In genomic region chr1:226108935-226109828, GRCh38 we compare ENCODE assay signal across 8 cellular contexts. TPM values are rescaled to one million over a fixed set of nuclear protein-coding genes. Genes with fewer than 3 reads are reported as not detected.
A peak's percentile ranks its signal among the peaks of the same experiment; 100 is the strongest.
DNase-seq lines count a peak whose midpoint lies in the region; ATAC-seq and TF ChIP-seq lines count a peak whose summit lies in the region.

No MANE protein-coding gene starts in this region.

- ATAC-seq in HG03095 (IDR thresholded peaks at IDR 0.05; ENCODE audit: unreplicated experiment), result peak; percentile 6
- ATAC-seq in GM21367 (IDR thresholded peaks at IDR 0.05; ENCODE audit: unreplicated experiment), result no peak

- POLR2A ChIA-PET in Caco-2 (lab: Charles Lee), result interaction anchor here (0.6 to 1.1 kb wide), 2 partner anchors 47 to 562 kb away, joined by 3 to 4 read pairs; partner anchors contain the start of gene H3-3A

- H3K9ac ChIP-seq in stomach smooth muscle (ENCODE audit: low read length in 2 of 2), result peak overlapping the region; percentile 80 to 93

- TF ChIP-seq CTCF in Caco-2 (IDR thresholded peaks at IDR 0.05; ENCODE audit: insufficient read depth in 1 of 2, low read depth in 1 of 2, low read length in 1 of 2, severe bottlenecking in 1 of 2, unreplicated experiment in 1 of 2), result no peak

- H3K36me3 Mint-ChIP-seq in Caco-2 (ENCODE audit: insufficient read depth, unreplicated experiment) (no peaks in the 10 kb centered on the region), immature natural killer cell (no peaks in the 10 kb centered on the region)

- H3K27ac Mint-ChIP-seq in Caco-2 (ENCODE audit: unreplicated experiment) (peak overlapping the region; percentile 85), immature natural killer cell (peak overlapping the region; percentile 91 to 97 (median 94))

- no TSS peak for BruUV-seq in Caco-2 (replicated peaks; lab: Mats Ljungman, UMichigan)

- H3K9me3 Mint-ChIP-seq in Caco-2 (ENCODE audit: unreplicated experiment) (no peaks in the 10 kb centered on the region), immature natural killer cell (no peaks in the 10 kb centered on the region)

- no peaks in the 10 kb centered on the region for H3K9me3 ChIP-seq in Caco-2
- no peaks in the 10 kb centered on the region for H3K9me3 ChIP-seq in stomach smooth muscle (ENCODE audit: control insufficient read depth in 2 of 2, low read length in 2 of 2)

- CTCF ChIA-PET in Caco-2 (lab: Charles Lee), result interaction anchor here (0.7 to 2.5 kb wide), 6 partner anchors 16 to 1757 kb away, joined by 3 to 19 read pairs (median 6); partner anchors contain the start of gene H3-3A

- peak overlapping the region; percentile 76 for H3K4me3 ChIP-seq in Caco-2 (ENCODE audit: low read depth, low read length)
- H3K4me3 ChIP-seq in stomach smooth muscle (ENCODE audit: low read length in 2 of 2), result peak overlapping the region; percentile 80 to 82

- H3K27me3 Mint-ChIP-seq in Caco-2 (ENCODE audit: insufficient read depth, unreplicated experiment) (no peaks in the 10 kb centered on the region), immature natural killer cell (ENCODE audit: low read depth in 3 of 3) (peaks cover 2 to 10% (median 8%) of the 10 kb centered on the region in 3 donors)

- H3K4me1 ChIP-seq in Caco-2 (peaks cover 15% of the 10 kb centered on the region; the same call in 1 of the 2 replicates), stomach smooth muscle (ENCODE audit: control insufficient read depth, insufficient read depth, low read length) (peaks cover 33% of the 10 kb centered on the region)

- H3K27ac ChIP-seq in angular gyrus (ENCODE audit: low read depth, low read length), result peak overlapping the region; percentile 94
- H3K27ac ChIP-seq in stomach smooth muscle (ENCODE audit: low read length), result peak overlapping the region; percentile 95

- DNase-seq in Caco-2 (no peak), immature natural killer cell (no peak), ecto neural progenitor cell (ENCODE audit: low spot score) (no peak), ureter (ENCODE audit: low spot score) (no peak)

- H3K36me3 ChIP-seq in Caco-2 (ENCODE audit: control insufficient read depth, insufficient read depth, low read length), result no peaks in the 10 kb centered on the region
- no peaks in the 10 kb centered on the region for H3K36me3 ChIP-seq in stomach smooth muscle (ENCODE audit: control insufficient read depth in 2 of 2, insufficient read depth in 2 of 2, low read length in 2 of 2)

- H3K4me3 Mint-ChIP-seq in Caco-2 (ENCODE audit: unreplicated experiment) (peak overlapping the region; percentile 83), immature natural killer cell (peak overlapping the region; percentile 92 to 98 (median 95))

- no peaks in the 10 kb centered on the region for H3K27me3 ChIP-seq in Caco-2 (replicated peaks; ENCODE audit: control insufficient read depth, insufficient read depth, low read length)
- H3K27me3 ChIP-seq in stomach smooth muscle (ENCODE audit: control insufficient read depth in 1 of 2, insufficient read depth in 2 of 2, low read length in 2 of 2), result no peaks in the 10 kb centered on the region

- intact Hi-C loops in Caco-2 (cut with micrococcal nuclease; ENCODE audit: unreplicated experiment), result no loop called here

- peaks cover 27% of the 10 kb centered on the region for H3K4me1 Mint-ChIP-seq in Caco-2 (ENCODE audit: low read depth, unreplicated experiment)
- H3K4me1 Mint-ChIP-seq in immature natural killer cell, result peaks cover 20 to 29% of the 10 kb centered on the region in 2 donors

RNA-seq across cellular contexts. Expression of gene H3-3A, which starts 46.7 kb away (rescaled TPM):
- total RNA-seq in Caco-2 (2022), result 512 and 554 TPM in 2 replicates
- 1,000 to 10,000 TPM in 1 of 3 donors, 100 to 1,000 TPM in 2; 850 to 1,086 (median 967) TPM for polyA plus RNA-seq in immature natural killer cell
- 501 TPM for total RNA-seq in ureter
